ENCODE assay signal across 1 cellular context in the genomic region with DNA sequence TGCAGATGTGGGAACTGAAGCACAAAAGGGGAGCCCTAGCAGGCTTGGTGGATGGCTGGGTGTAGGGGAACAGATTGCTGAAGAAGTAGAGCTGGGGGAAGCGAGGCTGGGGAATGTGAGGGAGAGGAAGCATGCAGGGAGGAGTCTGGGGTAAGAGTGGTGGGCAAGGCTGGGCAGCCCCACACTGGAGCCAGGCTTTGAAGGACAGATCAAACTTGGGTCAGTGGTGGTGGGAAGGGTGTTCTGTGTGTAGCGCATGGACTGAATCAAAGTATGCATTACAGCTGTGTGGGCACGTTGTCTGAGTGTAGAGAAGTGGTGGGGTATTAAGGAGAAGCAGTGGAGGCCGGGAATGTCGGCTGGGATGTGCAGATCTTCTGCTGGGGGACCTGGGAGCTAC.
TF ChIP-seq lines count a peak whose summit lies in the region.

No MANE protein-coding gene starts in this region.

TF ChIP-seq in H1, 55 proteins besides CTCF, POLR2A, EP300 and RAD21:
- TF ChIP-seq JUND (IDR thresholded peaks at IDR 0.05; ENCODE audit: low read length) (no peak), TAF7 (optimal IDR thresholded peaks at IDR 0.05; ENCODE audit: borderline replicate concordance, low read depth, low read length) (no peak), TBP (IDR thresholded peaks at IDR 0.05; ENCODE audit: low read depth, low read length) (no peak), TEAD4 (IDR thresholded peaks at IDR 0.05; ENCODE audit: low read depth, low read length) (no peak), SRF (IDR thresholded peaks at IDR 0.05; ENCODE audit: low read depth, low read length) (no peak), FOSL1 (IDR thresholded peaks at IDR 0.05; ENCODE audit: insufficient read depth, low read depth, low read length) (no peak)
- TF ChIP-seq, protein P1, sequence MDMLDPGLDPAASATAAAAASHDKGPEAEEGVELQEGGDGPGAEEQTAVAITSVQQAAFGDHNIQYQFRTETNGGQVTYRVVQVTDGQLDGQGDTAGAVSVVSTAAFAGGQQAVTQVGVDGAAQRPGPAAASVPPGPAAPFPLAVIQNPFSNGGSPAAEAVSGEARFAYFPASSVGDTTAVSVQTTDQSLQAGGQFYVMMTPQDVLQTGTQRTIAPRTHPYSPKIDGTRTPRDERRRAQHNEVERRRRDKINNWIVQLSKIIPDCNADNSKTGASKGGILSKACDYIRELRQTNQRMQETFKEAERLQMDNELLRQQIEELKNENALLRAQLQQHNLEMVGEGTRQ (IDR thresholded peaks at IDR 0.05; ENCODE audit: low read length), result no peak
TF ChIP-seq in H1: peak in this region for 0.
